ENCODE assay signal across 8 cellular contexts in the genomic region with DNA sequence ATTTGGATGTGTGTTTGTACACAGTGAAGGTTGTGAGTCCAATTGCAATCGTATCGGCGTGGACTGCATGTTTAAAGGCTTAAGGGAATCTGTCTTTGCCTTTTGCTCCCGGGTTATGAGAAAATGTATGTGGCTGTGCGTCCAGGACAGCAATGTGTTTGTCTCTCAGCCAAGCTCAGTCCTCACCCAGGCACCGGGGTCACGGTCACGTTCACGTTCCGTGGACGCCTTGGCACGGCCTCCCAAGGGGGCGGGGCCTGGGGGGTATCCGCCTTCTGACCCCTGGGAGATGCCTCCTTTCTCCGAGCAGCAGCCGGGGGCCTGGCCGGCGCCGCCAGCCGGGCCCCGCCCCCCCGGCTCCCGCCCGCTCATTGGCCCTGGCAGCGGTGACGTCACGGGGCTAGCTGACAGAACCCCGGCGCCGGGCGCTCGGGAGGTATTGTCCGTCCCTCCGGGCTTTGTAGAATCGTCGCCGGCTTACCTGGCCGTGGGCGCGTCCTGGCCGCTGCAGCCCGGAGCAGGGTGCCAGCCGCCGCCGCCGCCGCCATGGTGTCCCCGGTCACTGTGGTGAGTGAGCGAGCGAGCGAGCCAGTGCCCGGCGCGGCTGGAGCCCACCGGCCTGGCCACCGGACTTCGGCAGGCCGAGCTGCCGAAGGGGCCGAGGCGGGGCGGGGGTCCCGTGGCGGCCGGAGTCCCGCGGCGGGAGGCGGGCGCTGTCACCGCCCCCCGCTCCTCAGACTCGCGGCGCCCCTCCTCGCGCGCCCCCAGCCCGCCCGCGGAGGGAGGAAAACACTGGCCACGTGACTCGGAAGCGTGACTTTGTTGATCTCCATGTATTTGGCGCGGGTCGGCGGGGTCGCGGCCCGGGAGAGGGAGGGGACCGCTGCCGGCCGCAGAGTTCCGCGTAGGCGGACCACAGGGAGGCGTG. TPM values are rescaled to one million over a fixed set of nuclear protein-coding genes. Genes with fewer than 3 reads are reported as not detected.
DNase-seq lines count a peak whose midpoint lies in the region; ATAC-seq, FAIRE-seq and TF ChIP-seq lines count a peak whose summit lies in the region.

A gene with protein sequence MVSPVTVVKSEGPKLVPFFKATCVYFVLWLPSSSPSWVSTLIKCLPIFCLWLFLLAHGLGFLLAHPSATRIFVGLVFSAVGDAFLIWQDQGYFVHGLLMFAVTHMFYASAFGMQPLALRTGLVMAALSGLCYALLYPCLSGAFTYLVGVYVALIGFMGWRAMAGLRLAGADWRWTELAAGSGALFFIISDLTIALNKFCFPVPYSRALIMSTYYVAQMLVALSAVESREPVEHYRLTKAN (plus strand): TSS at position 439 of the 928 bp plus-strand sequence. CDS start 108 bp downstream, at position 547.

- ATAC-seq in GM18870 (IDR thresholded peaks at IDR 0.05; ENCODE audit: unreplicated experiment), result peak; percentile 66
- ATAC-seq in HG03139 (IDR thresholded peaks at IDR 0.05; ENCODE audit: unreplicated experiment), result peak; percentile 86

- H4K20me1 ChIP-seq in keratinocyte (ENCODE audit: control insufficient read depth, extremely low read depth, insufficient read depth, low read length), result no peaks in the 10 kb centered on the region

- FAIRE-seq in keratinocyte (lab: Jason Lieb, UNC), result peak; percentile 52

- H3K9ac ChIP-seq in keratinocyte (ENCODE audit: control insufficient read depth, extremely low read depth, insufficient read depth, low read length), result peak within 1 kb of the TSS; percentile 49

- peak within 1 kb of the TSS; percentile 80 for H3K4me2 ChIP-seq in keratinocyte (ENCODE audit: control insufficient read depth, extremely low read depth, insufficient read depth, low read depth, low read length)

- H3K79me2 ChIP-seq in ACC112 (ENCODE audit: control insufficient read depth, insufficient read depth, low read length, unreplicated experiment) (no peaks in the 10 kb centered on the region), keratinocyte (ENCODE audit: control insufficient read depth, insufficient read depth, low read length) (no peaks in the 10 kb centered on the region)

- H3K27me3 ChIP-seq in ACC112 (ENCODE audit: insufficient read depth, low read length) (peaks cover 15% of the 10 kb centered on the region), keratinocyte (ENCODE audit: control insufficient read depth, extremely low read depth, insufficient read depth, low read length) (no peaks in the 10 kb centered on the region)

- H2AFZ ChIP-seq in ACC112 (ENCODE audit: low read length, unreplicated experiment) (peak within 1 kb of the TSS; percentile 84), keratinocyte (ENCODE audit: control insufficient read depth, low read length) (peak within 1 kb of the TSS; percentile 41)

- H3K27ac ChIP-seq in ACC112 (ENCODE audit: low read depth, low read length), result no peak within 1 kb of the TSS
- no peak within 1 kb of the TSS for H3K27ac ChIP-seq in keratinocyte (ENCODE audit: control insufficient read depth, insufficient read depth, low read length)

- no peaks in the 10 kb centered on the region for H3K9me1 ChIP-seq in keratinocyte (ENCODE audit: control insufficient read depth, extremely low read depth, insufficient read depth, low read length)

- H3K4me1 ChIP-seq in ACC112 (ENCODE audit: control insufficient read depth, insufficient read depth, low read length, unreplicated experiment) (peaks cover 20% of the 10 kb centered on the region), keratinocyte (ENCODE audit: control insufficient read depth, extremely low read depth, insufficient read depth, low read length) (peaks cover 30% of the 10 kb centered on the region)

- peak; percentile 90 for DNase-seq in NCI-H345 (lab: John Stamatoyannopoulos, UW)
- DNase-seq in activated CD4-positive, alpha-beta T cell treated with anti-CD3 and anti-CD28 coated beads for 1 hour, result peak; percentile 86
- DNase-seq in cerebellar cortex (ENCODE audit: low spot score), result peak; percentile 90
- DNase-seq in keratinocyte (ENCODE audit: low read depth, low spot score), result no peak
- DNase-seq in stimulated activated CD4-positive, alpha-beta T cell treated with anti-CD3 and anti-CD28 coated beads, Interleukin-12 subunit alpha, Interleukin-12 subunit beta, amount 100 ng/mL, for 4 hours, result peak; percentile 89

- H3K4me3 ChIP-seq in ACC112 (ENCODE audit: low read depth, low read length), result peak within 1 kb of the TSS; percentile 86
- peak within 1 kb of the TSS; percentile 55 to 74 (median 72) for H3K4me3 ChIP-seq in keratinocyte (ENCODE audit: control insufficient read depth in 2 of 3, extremely low read depth in 1 of 3, insufficient read depth in 2 of 3, low read depth in 1 of 3, low read length in 3 of 3)

- no peak for TF ChIP-seq CTCF in keratinocyte (optimal IDR thresholded peaks at IDR 0.05 in 1 of 3, IDR thresholded peaks at IDR 0.05 in 1 of 3, conservative IDR thresholded peaks at IDR 0.05 in 1 of 3; ENCODE audit: extremely low read depth in 1 of 3, insufficient read depth in 2 of 3, low read length in 3 of 3)

- H3K36me3 ChIP-seq in ACC112 (ENCODE audit: insufficient read depth, low read length) (no peaks in the 10 kb centered on the region), keratinocyte (ENCODE audit: control insufficient read depth in 2 of 2, extremely low read depth in 1 of 2, insufficient read depth in 2 of 2, low read length in 2 of 2) (peaks cover 0 to 2% of the 10 kb centered on the region in 2 experiments)

- H3K9me3 ChIP-seq in keratinocyte (ENCODE audit: control insufficient read depth, low read depth, low read length), result no peaks in the 10 kb centered on the region

- dilution Hi-C loops in keratinocyte (cut with MboI; ENCODE audit: extremely low pct_ligation_motif_present, low sequenced_read_pairs), result no loop called here

RNA-seq across cellular contexts. Expression of the gene that starts here (rescaled TPM):
- polyA plus RNA-seq in keratinocyte, result 2.5 to 10.5 TPM (median 2.5 TPM) in 3 replicates
- 15.3 TPM for polyA plus RNA-seq in keratinocyte (2011; ENCODE audit: low read depth)
- 3.7 and 4.2 TPM in 2 replicates for polyA plus RNA-seq in keratinocyte (2011; cell fraction: cytosol; rRNA removed)
- polyA plus RNA-seq in keratinocyte (2011; cell fraction: nucleus; rRNA removed), result 14.5 and 16.5 TPM in 2 replicates
- 3.4 and 38.7 TPM in 2 replicates for polyA plus RNA-seq in keratinocyte (2012; ENCODE audit: low replicate concordance)
- polyA minus RNA-seq in keratinocyte, result 5.6 to 24.9 TPM (median 19.8 TPM) in 3 replicates
- 6.5 TPM for polyA minus RNA-seq in keratinocyte (2011; cell fraction: cytosol; rRNA and poly(A)+ RNA removed)
- 20.2 and 21.9 TPM in 2 replicates for polyA minus RNA-seq in keratinocyte (2011; cell fraction: nucleus; rRNA and poly(A)+ RNA removed)
